In genomic region chr3:57998366-57999283, GRCh38 we compare ENCODE assay signal across 7 cellular contexts. TPM values are rescaled to one million over a fixed set of nuclear protein-coding genes. Genes with fewer than 3 reads are reported as not detected.
DNase-seq lines count a peak whose midpoint lies in the region; ATAC-seq and TF ChIP-seq lines count a peak whose summit lies in the region.

No MANE protein-coding gene starts in this region.

- ATAC-seq in GM19395 (IDR thresholded peaks at IDR 0.05; ENCODE audit: unreplicated experiment) = peak; percentile 85

- H3K9me3 Mint-ChIP-seq in nephron progenitor cell = no peaks in the 10 kb centered on the region
- H3K9me3 Mint-ChIP-seq in glutamatergic neuron (ENCODE audit: unreplicated experiment) = no peaks in the 10 kb centered on the region

- H3K4me3 ChIP-seq in NB4 (ENCODE audit: low read depth, low read length) = no peak overlapping the region
- H3K4me3 ChIP-seq in cardiac fibroblast (replicated peaks in 1 of 2; ENCODE audit: low read depth in 2 of 2, low read length in 2 of 2) = peak overlapping the region in 1 of 2 donors; percentile 7

- no peak for TF ChIP-seq CTCF in NB4 (IDR thresholded peaks at IDR 0.05; ENCODE audit: low read depth, low read length)
- no peak for TF ChIP-seq CTCF in cardiac fibroblast (IDR thresholded peaks at IDR 0.05; ENCODE audit: low read depth, low read length)
- TF ChIP-seq CTCF in nephron progenitor cell (IDR thresholded peaks at IDR 0.05) = no peak
- no peak for TF ChIP-seq CTCF in glutamatergic neuron (IDR thresholded peaks at IDR 0.05; ENCODE audit: partially characterized antibody, unreplicated experiment)

- H3K27me3 Mint-ChIP-seq in nephron progenitor cell (ENCODE audit: low read depth, poor library complexity) (no peaks in the 10 kb centered on the region), glutamatergic neuron (ENCODE audit: unreplicated experiment) (peaks cover 2% of the 10 kb centered on the region)

- peak; percentile 22 for DNase-seq in NB4 (ENCODE audit: low read depth)
- peak; percentile 50 to 53 for DNase-seq in cardiac fibroblast (ENCODE audit: low read depth in 2 of 2)
- no peak for DNase-seq in nephron progenitor cell
- no peak for DNase-seq in GDM1 (lab: John Stamatoyannopoulos, UW)
- no peak for DNase-seq in glutamatergic neuron
- no peak for DNase-seq in NCI-H2196 (lab: John Stamatoyannopoulos, UW; ENCODE audit: unreplicated experiment)

- H3K4me3 Mint-ChIP-seq in nephron progenitor cell (no peak overlapping the region), glutamatergic neuron (ENCODE audit: unreplicated experiment) (no peak overlapping the region)

- H3K36me3 Mint-ChIP-seq in nephron progenitor cell (ENCODE audit: low read depth) (no peaks in the 10 kb centered on the region), glutamatergic neuron (ENCODE audit: unreplicated experiment) (no peaks in the 10 kb centered on the region)

- no peak for TF ChIP-seq POLR2A in NB4 (IDR thresholded peaks at IDR 0.05; ENCODE audit: extremely low read depth, insufficient read length)

- H3K4me1 Mint-ChIP-seq in nephron progenitor cell = peaks cover 9% of the 10 kb centered on the region
- H3K4me1 Mint-ChIP-seq in glutamatergic neuron (ENCODE audit: low read depth, unreplicated experiment) = no peaks in the 10 kb centered on the region

- H3K27ac Mint-ChIP-seq in nephron progenitor cell (peak overlapping the region; percentile 76), glutamatergic neuron (ENCODE audit: unreplicated experiment) (no peak overlapping the region)

RNA-seq across cellular contexts. Expression of gene FLNB, which starts 9.6 kb away (rescaled TPM):
- 75.4 TPM for total RNA-seq in glutamatergic neuron (ENCODE audit: unreplicated experiment)

Comparison
In these comparisons a context has a peak if more than half of its experiments do, and no peak if none do; other contexts are left out.
1. DNase-seq: peak in NB4 (single experiment) and cardiac fibroblast (2 of 2); none in nephron progenitor cell (single experiment), GDM1 (single experiment), glutamatergic neuron (single experiment) and NCI-H2196 (single experiment).